Comparison of ENCODE assay signal across 9 cellular contexts in genomic region chr7:17402628-17403278, GRCh38.
DNase-seq lines count a peak whose midpoint lies in the region; ATAC-seq and TF ChIP-seq lines count a peak whose summit lies in the region.
"Had no signal": no experiment of that assay in that cellular context is flagged by ENCODE, and none has a peak within 500 bp of the region (broad histone marks: within the 10 kb centered on the region; RNA-seq: fewer than 3 reads in every experiment).

No MANE protein-coding gene starts in this region.

- no peak for TF ChIP-seq CTCF in osteocyte (IDR thresholded peaks at IDR 0.05)

- peaks cover 21% of the 10 kb centered on the region for H3K27me3 Mint-ChIP-seq in activated CD8-positive, alpha-beta memory T cell treated with anti-CD3 and anti-CD28 coated beads, Interleukin-2, amount 10 ng/mL, durations not matched to agents 7 days and 5 days
- no peaks in the 10 kb centered on the region for H3K27me3 Mint-ChIP-seq in osteocyte (ENCODE audit: unreplicated experiment)

- H3K9me3 Mint-ChIP-seq in activated CD8-positive, alpha-beta memory T cell treated with anti-CD3 and anti-CD28 coated beads, Interleukin-2, amount 10 ng/mL, durations not matched to agents 7 days and 5 days (ENCODE audit: low read depth): no peaks in the 10 kb centered on the region
- H3K9me3 Mint-ChIP-seq in osteocyte (ENCODE audit: unreplicated experiment): peaks cover 5% of the 10 kb centered on the region

- DNase-seq in activated CD8-positive, alpha-beta memory T cell treated with anti-CD3 and anti-CD28 coated beads, Interleukin-2, amount 10 ng/mL, durations not matched to agents 7 days and 5 days: peak; percentile 47
- DNase-seq in activated CD8-positive, alpha-beta memory T cell treated with anti-CD3 and anti-CD28 coated beads, Interleukin-2, amount 50 U/mL, for 48 hours: no peak
- peak; percentile 38 for DNase-seq in M059J (ENCODE audit: low read depth)
- DNase-seq in stimulated activated CD4-positive, alpha-beta T cell treated with anti-CD3 and anti-CD28 coated beads, Interleukin-4, amount 100 ng/mL, for 24 hours: peak; percentile 19
- no peak for DNase-seq in cortex of kidney (lab: John Stamatoyannopoulos, UW)
- DNase-seq in T1000 (lab: John Stamatoyannopoulos, UW): no peak
- no peak for DNase-seq in osteocyte (ENCODE audit: extremely low spot score, unreplicated experiment)

- ATAC-seq in activated CD8-positive, alpha-beta memory T cell treated with anti-CD3 and anti-CD28 coated beads, Interleukin-2, amount 10 ng/mL, durations not matched to agents 7 days and 5 days: peak; percentile 46
- ATAC-seq in HG02610 (IDR thresholded peaks at IDR 0.05; ENCODE audit: unreplicated experiment): peak; percentile 86
- ATAC-seq: WTC11 had no signal

- H3K36me3 Mint-ChIP-seq in activated CD8-positive, alpha-beta memory T cell treated with anti-CD3 and anti-CD28 coated beads, Interleukin-2, amount 10 ng/mL, durations not matched to agents 7 days and 5 days: peaks cover 18% of the 10 kb centered on the region
- H3K36me3 Mint-ChIP-seq in osteocyte (ENCODE audit: unreplicated experiment): peaks cover 4% of the 10 kb centered on the region
- H3K36me3 Mint-ChIP-seq: WTC11 had no signal

- H3K27ac Mint-ChIP-seq in activated CD8-positive, alpha-beta memory T cell treated with anti-CD3 and anti-CD28 coated beads, Interleukin-2, amount 10 ng/mL, durations not matched to agents 7 days and 5 days: peak overlapping the region; percentile 91
- H3K27ac Mint-ChIP-seq in osteocyte (ENCODE audit: unreplicated experiment): no peak overlapping the region
- H3K27ac Mint-ChIP-seq: WTC11 had no signal

- peaks cover 42% of the 10 kb centered on the region for H3K4me1 Mint-ChIP-seq in activated CD8-positive, alpha-beta memory T cell treated with anti-CD3 and anti-CD28 coated beads, Interleukin-2, amount 10 ng/mL, durations not matched to agents 7 days and 5 days
- peaks cover 36% of the 10 kb centered on the region for H3K4me1 Mint-ChIP-seq in osteocyte (ENCODE audit: unreplicated experiment)
- H3K4me1 Mint-ChIP-seq: WTC11 had no signal

- H3K4me3 Mint-ChIP-seq in activated CD8-positive, alpha-beta memory T cell treated with anti-CD3 and anti-CD28 coated beads, Interleukin-2, amount 10 ng/mL, durations not matched to agents 7 days and 5 days: peak overlapping the region; percentile 61
- H3K4me3 Mint-ChIP-seq in osteocyte (ENCODE audit: unreplicated experiment): no peak overlapping the region
- H3K4me3 Mint-ChIP-seq: WTC11 had no signal

- CTCF ChIA-PET in activated CD8-positive, alpha-beta memory T cell treated with anti-CD3 and anti-CD28 coated beads, Interleukin-2, amount 10 ng/mL, durations not matched to agents 7 days and 5 days (lab: Charles Lee): interaction anchor here (0.8 to 1.5 kb wide), 4 partner anchors 57 to 420 kb away, joined by 3 to 6 read pairs (median 4); no protein-coding TSS in a partner anchor

Comparison
In these comparisons a context has a peak if more than half of its experiments do, and no peak if none do; other contexts are left out.
1. DNase-seq: peak in activated CD8-positive, alpha-beta memory T cell treated with anti-CD3 and anti-CD28 coated beads, Interleukin-2, amount 10 ng/mL, durations not matched to agents 7 days and 5 days (single experiment), M059J (single experiment) and stimulated activated CD4-positive, alpha-beta T cell treated with anti-CD3 and anti-CD28 coated beads, Interleukin-4, amount 100 ng/mL, for 24 hours (single experiment); none in activated CD8-positive, alpha-beta memory T cell treated with anti-CD3 and anti-CD28 coated beads, Interleukin-2, amount 50 U/mL, for 48 hours (single experiment), cortex of kidney (single experiment), T1000 (single experiment) and osteocyte (single experiment).